In genomic region chr3:179037361-179037760, GRCh38 we compare ENCODE assay signal across 8 cellular contexts. TPM values are rescaled to one million over a fixed set of nuclear protein-coding genes. Genes with fewer than 3 reads are reported as not detected.
DNase-seq lines count a peak whose midpoint lies in the region; ATAC-seq and TF ChIP-seq lines count a peak whose summit lies in the region.

No MANE protein-coding gene starts in this region.

- peaks cover 0 to 13% (median 6%) of the 10 kb centered on the region in 3 donors for H3K4me1 ChIP-seq in esophagus squamous epithelium
- peaks cover 0 to 47% (median 28%) of the 10 kb centered on the region in 4 donors for H3K4me1 ChIP-seq in sigmoid colon

- H3K36me3 ChIP-seq in esophagus squamous epithelium (no peaks in the 10 kb centered on the region), sigmoid colon (no peaks in the 10 kb centered on the region)

- intact Hi-C loops in esophagus squamous epithelium (cut with DNase I) (no loop called here), sigmoid colon (cut with DNase I) (no loop called here)

- WGBS in esophagus squamous epithelium, 2 donors, result 7 to 61% methylated on average over 5 to 7 of the region's 10 CpGs
- 70 to 80% methylated on average over 10 of the region's 10 CpGs for WGBS in sigmoid colon, 2 donors

- TF ChIP-seq EP300 in sigmoid colon (IDR thresholded peaks at IDR 0.05), result no peak

- no peak for ATAC-seq in GM19463 (IDR thresholded peaks at IDR 0.05; ENCODE audit: unreplicated experiment)
- no peak for ATAC-seq in GM21528 (IDR thresholded peaks at IDR 0.05; ENCODE audit: low FRiP score, unreplicated experiment)

- DNase-seq in HT1080 (ENCODE audit: low read depth) (peak; percentile 86), esophagus squamous epithelium (lab: John Stamatoyannopoulos, UW) (no peak), sigmoid colon (peak; percentile 83), cortex of kidney (lab: John Stamatoyannopoulos, UW) (no peak), NCI-H774 (lab: John Stamatoyannopoulos, UW) (no peak)
- DNase-seq in activated CD8-positive, alpha-beta memory T cell treated with anti-CD3 and anti-CD28 coated beads, Interleukin-2, amount 50 U/mL, for 48 hours, result peak; percentile 66

- H3K27me3 ChIP-seq in esophagus squamous epithelium (no peaks in the 10 kb centered on the region), sigmoid colon (no peaks in the 10 kb centered on the region)

- H3K4me3 ChIP-seq in esophagus squamous epithelium (peak overlapping the region in 1 of 4 donors; percentile 0), sigmoid colon (no peak overlapping the region)

- H3K27ac ChIP-seq in esophagus squamous epithelium (peak overlapping the region; percentile 8 to 45 (median 20)), sigmoid colon (peak overlapping the region; percentile 2 to 66 (median 48))

- no peaks in the 10 kb centered on the region for H3K9me3 ChIP-seq in esophagus squamous epithelium
- H3K9me3 ChIP-seq in sigmoid colon, result no peaks in the 10 kb centered on the region

- no peak for TF ChIP-seq POLR2A in esophagus squamous epithelium (IDR thresholded peaks at IDR 0.05)
- TF ChIP-seq POLR2A in sigmoid colon (IDR thresholded peaks at IDR 0.05), result no peak

- TF ChIP-seq CTCF in esophagus squamous epithelium (IDR thresholded peaks at IDR 0.05) (no peak), sigmoid colon (IDR thresholded peaks at IDR 0.05) (no peak)

RNA-seq across cellular contexts. Expression of gene ZMAT3, which starts 34.2 kb away (rescaled TPM):
- total RNA-seq in HT1080 (2014; rRNA removed; shearing (Covaris generic)), result 16.6 and 17.0 TPM in 2 replicates
- polyA plus RNA-seq in HT1080 (2015; cell fraction: cytosol; rRNA removed), result 43.8 and 59.4 TPM in 2 replicates
- polyA plus RNA-seq in HT1080 (2015; cell fraction: nucleus; rRNA removed), result 33.2 and 37.0 TPM in 2 replicates
- total RNA-seq in esophagus squamous epithelium, result 1 to 10 TPM; 5.3 to 9.2 (median 6.8) TPM
- 10 to 100 TPM; 12.4 to 16.9 (median 14.7) TPM for total RNA-seq in sigmoid colon
- 1 to 10 TPM; 2.4 to 3.8 (median 3.0) TPM for polyA plus RNA-seq in sigmoid colon

Comparison
In these comparisons a context has a peak if more than half of its experiments do, and no peak if none do; other contexts are left out.
1. DNase-seq: peak in HT1080 (single experiment), activated CD8-positive, alpha-beta memory T cell treated with anti-CD3 and anti-CD28 coated beads, Interleukin-2, amount 50 U/mL, for 48 hours (single experiment) and sigmoid colon (single experiment); none in esophagus squamous epithelium (single experiment), cortex of kidney (single experiment) and NCI-H774 (single experiment).